ENCODE assay signal across 2 cellular contexts in the genomic region with DNA sequence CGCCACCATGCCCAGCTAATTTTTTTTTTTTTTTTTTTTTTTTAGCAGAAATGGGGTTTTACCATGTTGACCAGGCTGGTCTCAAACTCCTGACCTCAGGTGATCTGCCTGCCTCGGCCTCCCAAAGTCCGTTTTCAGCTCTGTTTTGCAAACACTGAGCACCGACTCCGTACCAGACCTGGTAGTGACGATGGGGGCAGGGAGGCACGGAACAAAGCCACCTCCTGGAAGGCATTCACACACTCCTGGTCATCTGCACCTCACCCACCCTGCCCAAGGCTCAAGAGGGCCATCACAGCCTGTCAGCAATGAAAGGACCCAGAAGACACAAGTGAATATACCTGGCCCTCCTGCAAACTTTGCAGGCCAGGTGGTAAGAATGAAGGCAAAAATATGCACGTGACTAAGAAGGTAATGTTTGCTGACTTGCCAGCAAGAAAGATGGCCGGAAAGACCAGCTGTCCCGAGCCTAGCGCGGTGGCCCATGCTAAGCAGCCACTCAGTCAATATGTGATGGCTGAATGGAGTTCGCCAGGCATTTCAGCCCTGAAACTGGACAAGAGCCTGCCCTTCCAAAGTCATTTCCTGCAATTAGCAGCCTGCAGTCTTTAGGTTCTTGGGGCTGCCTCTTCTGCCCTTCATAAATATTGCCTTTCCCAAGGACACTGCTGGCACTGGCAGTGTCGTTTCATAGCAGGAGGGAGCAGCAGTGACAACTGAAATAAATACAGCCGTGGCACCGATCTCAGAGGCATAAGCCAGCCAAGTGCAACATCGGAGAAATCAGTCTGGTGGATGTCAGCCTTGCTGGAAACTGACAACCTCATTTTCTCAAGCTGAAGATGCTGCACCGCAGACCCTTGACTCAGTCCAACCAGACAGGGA.
TF ChIP-seq lines count a peak whose summit lies in the region.

No MANE protein-coding gene starts in this region.

TF ChIP-seq in GM23338, 12 proteins besides CTCF, POLR2A, EP300 and RAD21 (continues in another document):
- TF ChIP-seq, protein P1, sequence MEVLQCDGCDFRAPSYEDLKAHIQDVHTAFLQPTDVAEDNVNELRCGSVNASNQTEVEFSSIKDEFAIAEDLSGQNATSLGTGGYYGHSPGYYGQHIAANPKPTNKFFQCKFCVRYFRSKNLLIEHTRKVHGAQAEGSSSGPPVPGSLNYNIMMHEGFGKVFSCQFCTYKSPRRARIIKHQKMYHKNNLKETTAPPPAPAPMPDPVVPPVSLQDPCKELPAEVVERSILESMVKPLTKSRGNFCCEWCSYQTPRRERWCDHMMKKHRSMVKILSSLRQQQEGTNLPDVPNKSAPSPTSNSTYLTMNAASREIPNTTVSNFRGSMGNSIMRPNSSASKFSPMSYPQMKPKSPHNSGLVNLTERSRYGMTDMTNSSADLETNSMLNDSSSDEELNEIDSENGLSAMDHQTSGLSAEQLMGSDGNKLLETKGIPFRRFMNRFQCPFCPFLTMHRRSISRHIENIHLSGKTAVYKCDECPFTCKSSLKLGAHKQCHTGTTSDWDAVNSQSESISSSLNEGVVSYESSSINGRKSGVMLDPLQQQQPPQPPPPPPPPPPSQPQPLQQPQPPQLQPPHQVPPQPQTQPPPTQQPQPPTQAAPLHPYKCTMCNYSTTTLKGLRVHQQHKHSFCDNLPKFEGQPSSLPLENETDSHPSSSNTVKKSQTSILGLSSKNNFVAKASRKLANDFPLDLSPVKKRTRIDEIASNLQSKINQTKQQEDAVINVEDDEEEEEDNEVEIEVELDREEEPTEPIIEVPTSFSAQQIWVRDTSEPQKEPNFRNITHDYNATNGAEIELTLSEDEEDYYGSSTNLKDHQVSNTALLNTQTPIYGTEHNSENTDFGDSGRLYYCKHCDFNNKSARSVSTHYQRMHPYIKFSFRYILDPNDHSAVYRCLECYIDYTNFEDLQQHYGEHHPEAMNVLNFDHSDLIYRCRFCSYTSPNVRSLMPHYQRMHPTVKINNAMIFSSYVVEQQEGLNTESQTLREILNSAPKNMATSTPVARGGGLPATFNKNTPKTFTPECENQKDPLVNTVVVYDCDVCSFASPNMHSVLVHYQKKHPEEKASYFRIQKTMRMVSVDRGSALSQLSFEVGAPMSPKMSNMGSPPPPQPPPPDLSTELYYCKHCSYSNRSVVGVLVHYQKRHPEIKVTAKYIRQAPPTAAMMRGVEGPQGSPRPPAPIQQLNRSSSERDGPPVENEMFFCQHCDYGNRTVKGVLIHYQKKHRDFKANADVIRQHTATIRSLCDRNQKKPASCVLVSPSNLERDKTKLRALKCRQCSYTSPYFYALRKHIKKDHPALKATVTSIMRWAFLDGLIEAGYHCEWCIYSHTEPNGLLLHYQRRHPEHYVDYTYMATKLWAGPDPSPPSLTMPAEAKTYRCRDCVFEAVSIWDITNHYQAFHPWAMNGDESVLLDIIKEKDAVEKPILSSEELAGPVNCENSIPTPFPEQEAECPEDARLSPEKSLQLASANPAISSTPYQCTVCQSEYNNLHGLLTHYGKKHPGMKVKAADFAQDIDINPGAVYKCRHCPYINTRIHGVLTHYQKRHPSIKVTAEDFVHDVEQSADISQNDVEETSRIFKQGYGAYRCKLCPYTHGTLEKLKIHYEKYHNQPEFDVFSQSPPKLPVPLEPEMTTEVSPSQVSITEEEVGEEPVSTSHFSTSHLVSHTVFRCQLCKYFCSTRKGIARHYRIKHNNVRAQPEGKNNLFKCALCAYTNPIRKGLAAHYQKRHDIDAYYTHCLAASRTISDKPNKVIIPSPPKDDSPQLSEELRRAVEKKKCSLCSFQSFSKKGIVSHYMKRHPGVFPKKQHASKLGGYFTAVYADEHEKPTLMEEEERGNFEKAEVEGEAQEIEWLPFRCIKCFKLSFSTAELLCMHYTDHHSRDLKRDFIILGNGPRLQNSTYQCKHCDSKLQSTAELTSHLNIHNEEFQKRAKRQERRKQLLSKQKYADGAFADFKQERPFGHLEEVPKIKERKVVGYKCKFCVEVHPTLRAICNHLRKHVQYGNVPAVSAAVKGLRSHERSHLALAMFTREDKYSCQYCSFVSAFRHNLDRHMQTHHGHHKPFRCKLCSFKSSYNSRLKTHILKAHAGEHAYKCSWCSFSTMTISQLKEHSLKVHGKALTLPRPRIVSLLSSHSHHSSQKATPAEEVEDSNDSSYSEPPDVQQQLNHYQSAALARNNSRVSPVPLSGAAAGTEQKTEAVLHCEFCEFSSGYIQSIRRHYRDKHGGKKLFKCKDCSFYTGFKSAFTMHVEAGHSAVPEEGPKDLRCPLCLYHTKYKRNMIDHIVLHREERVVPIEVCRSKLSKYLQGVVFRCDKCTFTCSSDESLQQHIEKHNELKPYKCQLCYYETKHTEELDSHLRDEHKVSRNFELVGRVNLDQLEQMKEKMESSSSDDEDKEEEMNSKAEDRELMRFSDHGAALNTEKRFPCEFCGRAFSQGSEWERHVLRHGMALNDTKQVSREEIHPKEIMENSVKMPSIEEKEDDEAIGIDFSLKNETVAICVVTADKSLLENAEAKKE (CRISPR knock-in tag; IDR thresholded peaks at IDR 0.05), result no peak
- TF ChIP-seq POLR2AphosphoS5 (IDR thresholded peaks at IDR 0.05; ENCODE audit: low read depth), result no peak
- TF ChIP-seq NANOG (IDR thresholded peaks at IDR 0.05; ENCODE audit: borderline replicate concordance), result no peak
- no peak for TF ChIP-seq ZNF331 (CRISPR knock-in tag; IDR thresholded peaks at IDR 0.05; ENCODE audit: low read depth)
- TF ChIP-seq JUNB (IDR thresholded peaks at IDR 0.05; ENCODE audit: unreplicated experiment), result no peak
- no peak for TF ChIP-seq CREB1 (CRISPR knock-in tag; IDR thresholded peaks at IDR 0.05; ENCODE audit: low read depth)
- no peak for TF ChIP-seq EZH2 (IDR thresholded peaks at IDR 0.05; ENCODE audit: low read depth, unreplicated experiment)
- TF ChIP-seq EZH2phosphoT487 (IDR thresholded peaks at IDR 0.05; ENCODE audit: unreplicated experiment), result no peak
- no peak for TF ChIP-seq ETS1 (IDR thresholded peaks at IDR 0.05)

TF ChIP-seq in H1, 55 proteins besides CTCF, POLR2A, EP300 and RAD21:
- TF ChIP-seq KDM5A (IDR thresholded peaks at IDR 0.05; ENCODE audit: low read length) (no peak), EZH2 (IDR thresholded peaks at IDR 0.05; ENCODE audit: low read depth, low read length, severe bottlenecking) (no peak), SP4 (IDR thresholded peaks at IDR 0.05; ENCODE audit: low read length) (no peak), RFX5 (IDR thresholded peaks at IDR 0.05; ENCODE audit: borderline replicate concordance, low read depth, low read length) (no peak), SUZ12 (IDR thresholded peaks at IDR 0.05; ENCODE audit: low read length) (no peak), FOSL1 (IDR thresholded peaks at IDR 0.05; ENCODE audit: insufficient read depth, low read depth, low read length) (no peak), HDAC6 (IDR thresholded peaks at IDR 0.05; ENCODE audit: low read depth, low read length) (no peak), PHF8 (conservative IDR thresholded peaks at IDR 0.05; ENCODE audit: low read depth, low read length) (no peak), CBX5 (IDR thresholded peaks at IDR 0.05; ENCODE audit: low read depth, low read length) (no peak), ASH2L (IDR thresholded peaks at IDR 0.05; ENCODE audit: low read length) (no peak), KDM4A (IDR thresholded peaks at IDR 0.05; ENCODE audit: low read depth, low read length, severe bottlenecking) (no peak), GABPA (IDR thresholded peaks at IDR 0.05; ENCODE audit: borderline replicate concordance, insufficient read depth, low read length) (no peak)
- TF ChIP-seq, protein P2, sequence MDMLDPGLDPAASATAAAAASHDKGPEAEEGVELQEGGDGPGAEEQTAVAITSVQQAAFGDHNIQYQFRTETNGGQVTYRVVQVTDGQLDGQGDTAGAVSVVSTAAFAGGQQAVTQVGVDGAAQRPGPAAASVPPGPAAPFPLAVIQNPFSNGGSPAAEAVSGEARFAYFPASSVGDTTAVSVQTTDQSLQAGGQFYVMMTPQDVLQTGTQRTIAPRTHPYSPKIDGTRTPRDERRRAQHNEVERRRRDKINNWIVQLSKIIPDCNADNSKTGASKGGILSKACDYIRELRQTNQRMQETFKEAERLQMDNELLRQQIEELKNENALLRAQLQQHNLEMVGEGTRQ (IDR thresholded peaks at IDR 0.05; ENCODE audit: low read length), result no peak
